In the genomic region with DNA sequence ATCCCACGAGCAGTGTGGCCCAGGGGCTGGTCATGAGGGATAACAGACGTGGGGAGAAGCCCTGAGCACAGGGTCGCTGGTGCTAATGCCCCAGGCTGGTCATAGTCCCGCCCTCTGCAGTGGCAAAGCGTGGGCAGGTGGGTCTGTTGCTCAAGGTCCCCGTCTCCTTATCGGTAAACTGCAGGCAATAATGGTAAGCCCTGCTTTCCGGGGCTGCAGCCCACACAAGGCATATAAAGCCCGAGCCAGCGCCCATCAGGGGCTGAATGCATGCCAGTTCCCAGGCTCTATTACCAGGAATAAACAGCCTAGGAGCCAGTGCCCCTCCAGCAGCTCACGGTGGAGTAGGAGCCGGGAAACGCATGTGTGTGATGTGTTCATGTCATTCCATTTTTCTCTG, we compare ENCODE assay signal across 19 cellular contexts.
"Had no signal": no experiment of that assay in that cellular context is flagged by ENCODE, and none has a peak within 500 bp of the region (broad histone marks: within the 10 kb centered on the region; RNA-seq: fewer than 3 reads in every experiment).

No MANE protein-coding gene starts in this region.

- H3K27ac ChIP-seq: brain microvascular endothelial cell, epithelial cell of prostate, ovary, SK-N-MC, skin epidermis, VCaP had no signal

- H3K9me3 ChIP-seq: ovary had no signal

- H3K27me3 ChIP-seq: brain microvascular endothelial cell, ovary had no signal

- H3K4me3 ChIP-seq: lung, ovary, SK-N-MC, skin epidermis had no signal

- DNase-seq: activated CD4-positive, alpha-beta T cell treated with anti-CD3 and anti-CD28 coated beads, Interleukin-2, amount 50 U/mL, for 48 hours; activated T-cell treated with anti-CD3 and anti-CD28 coated beads, Interleukin-2, amount 50 U/mL, for 48 hours; anterior cingulate cortex; brain microvascular endothelial cell; effector memory CD8-positive, alpha-beta T cell; foreskin melanocyte; immature natural killer cell; left cardiac atrium; midbrain; stimulated activated CD4-positive, alpha-beta T cell treated with anti-CD3 and anti-CD28 coated beads, Interleukin-4, amount 100 ng/mL, for 4 hours; stimulated activated CD8-positive, alpha-beta memory T cell treated with anti-CD3 and anti-CD28 coated beads, Interleukin-4, amount 100 ng/mL, for 48 hours; stimulated activated naive CD4-positive, alpha-beta T cell treated with Interleukin-2 at 50 U/mL for 16 hours; trophoblast cell had no signal

- ATAC-seq: effector memory CD8-positive, alpha-beta T cell; left cardiac atrium had no signal

- H3K36me3 ChIP-seq: brain microvascular endothelial cell, ovary had no signal
